1 cellular context compared by ENCODE assay signal in the genomic region with DNA sequence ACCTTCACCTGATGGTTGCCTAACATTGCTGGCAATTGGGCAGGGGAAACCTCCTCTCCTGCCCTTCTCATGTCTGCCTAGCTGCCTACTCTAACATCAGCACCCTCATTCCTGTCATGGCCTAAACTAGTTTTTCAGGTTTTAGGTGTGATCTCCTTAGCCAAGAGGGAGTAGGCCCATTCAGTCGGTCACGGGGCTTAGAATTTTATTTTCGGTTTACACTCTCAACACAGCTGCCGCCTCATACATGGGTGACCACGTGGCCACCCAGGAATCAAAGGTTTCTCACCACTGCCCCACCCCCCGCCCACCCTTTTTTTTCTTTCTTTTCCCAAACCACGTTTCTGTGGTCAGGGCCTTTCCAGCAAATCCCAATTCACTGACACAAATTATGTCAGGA.
TF ChIP-seq lines count a peak whose summit lies in the region.

No MANE protein-coding gene starts in this region.

TF ChIP-seq in SK-N-SH, 30 proteins besides CTCF, POLR2A, EP300 and RAD21:
- TF ChIP-seq, protein P1, sequence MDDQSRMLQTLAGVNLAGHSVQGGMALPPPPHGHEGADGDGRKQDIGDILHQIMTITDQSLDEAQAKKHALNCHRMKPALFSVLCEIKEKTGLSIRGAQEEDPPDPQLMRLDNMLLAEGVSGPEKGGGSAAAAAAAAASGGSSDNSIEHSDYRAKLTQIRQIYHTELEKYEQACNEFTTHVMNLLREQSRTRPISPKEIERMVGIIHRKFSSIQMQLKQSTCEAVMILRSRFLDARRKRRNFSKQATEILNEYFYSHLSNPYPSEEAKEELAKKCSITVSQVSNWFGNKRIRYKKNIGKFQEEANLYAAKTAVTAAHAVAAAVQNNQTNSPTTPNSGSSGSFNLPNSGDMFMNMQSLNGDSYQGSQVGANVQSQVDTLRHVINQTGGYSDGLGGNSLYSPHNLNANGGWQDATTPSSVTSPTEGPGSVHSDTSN (IDR thresholded peaks at IDR 0.05): no peak
- no peak for TF ChIP-seq NFIC (IDR thresholded peaks at IDR 0.05; ENCODE audit: borderline replicate concordance)
- TF ChIP-seq MEF2A (IDR thresholded peaks at IDR 0.05; ENCODE audit: borderline replicate concordance, low read depth): no peak
- TF ChIP-seq TEAD4 (IDR thresholded peaks at IDR 0.05; ENCODE audit: borderline replicate concordance, insufficient read depth): no peak
- no peak for TF ChIP-seq POLR2AphosphoS5 (IDR thresholded peaks at IDR 0.05; ENCODE audit: low read depth, low read length)
- TF ChIP-seq, protein P2, sequence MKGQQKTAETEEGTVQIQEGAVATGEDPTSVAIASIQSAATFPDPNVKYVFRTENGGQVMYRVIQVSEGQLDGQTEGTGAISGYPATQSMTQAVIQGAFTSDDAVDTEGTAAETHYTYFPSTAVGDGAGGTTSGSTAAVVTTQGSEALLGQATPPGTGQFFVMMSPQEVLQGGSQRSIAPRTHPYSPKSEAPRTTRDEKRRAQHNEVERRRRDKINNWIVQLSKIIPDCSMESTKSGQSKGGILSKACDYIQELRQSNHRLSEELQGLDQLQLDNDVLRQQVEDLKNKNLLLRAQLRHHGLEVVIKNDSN (IDR thresholded peaks at IDR 0.05; ENCODE audit: borderline replicate concordance, low read depth): no peak
- no peak for TF ChIP-seq RXRA (IDR thresholded peaks at IDR 0.05; ENCODE audit: borderline replicate concordance, low read depth)
- TF ChIP-seq NRF1 (IDR thresholded peaks at IDR 0.05; ENCODE audit: low read depth, low read length): no peak
- TF ChIP-seq, protein P3, sequence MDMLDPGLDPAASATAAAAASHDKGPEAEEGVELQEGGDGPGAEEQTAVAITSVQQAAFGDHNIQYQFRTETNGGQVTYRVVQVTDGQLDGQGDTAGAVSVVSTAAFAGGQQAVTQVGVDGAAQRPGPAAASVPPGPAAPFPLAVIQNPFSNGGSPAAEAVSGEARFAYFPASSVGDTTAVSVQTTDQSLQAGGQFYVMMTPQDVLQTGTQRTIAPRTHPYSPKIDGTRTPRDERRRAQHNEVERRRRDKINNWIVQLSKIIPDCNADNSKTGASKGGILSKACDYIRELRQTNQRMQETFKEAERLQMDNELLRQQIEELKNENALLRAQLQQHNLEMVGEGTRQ (IDR thresholded peaks at IDR 0.05; ENCODE audit: borderline replicate concordance, low read depth, low read length): no peak
- TF ChIP-seq CHD2 (IDR thresholded peaks at IDR 0.05; ENCODE audit: low read length, partially characterized antibody): no peak
- no peak for TF ChIP-seq GATA2 (CRISPR knock-in tag; IDR thresholded peaks at IDR 0.05)
- no peak for TF ChIP-seq SMC3 (IDR thresholded peaks at IDR 0.05; ENCODE audit: low read depth, low read length)
